In genomic region chr7:132580277-132580676, GRCh38 we compare ENCODE assay signal across 9 cellular contexts. TPM values are rescaled to one million over a fixed set of nuclear protein-coding genes. Genes with fewer than 3 reads are reported as not detected.
DNase-seq lines count a peak whose midpoint lies in the region; ATAC-seq lines count a peak whose summit lies in the region.
"Had no signal": no experiment of that assay in that cellular context is flagged by ENCODE, and none has a peak within 500 bp of the region (broad histone marks: within the 10 kb centered on the region; RNA-seq: fewer than 3 reads in every experiment).

No MANE protein-coding gene starts in this region.

- H3K36me3 Mint-ChIP-seq in activated T-cell treated with anti-CD3 and anti-CD28 coated beads, Interleukin-2, amount 50 U/mL, for 72 hours (ENCODE audit: insufficient read depth in 2 of 2) = peaks cover 0 to 2% of the 10 kb centered on the region in 2 donors
- no peaks in the 10 kb centered on the region for H3K36me3 Mint-ChIP-seq in activated T-cell treated with anti-CD3 and anti-CD28 coated beads, Interleukin-2, amount 50 U/mL, for 4 hours (ENCODE audit: insufficient read depth)
- H3K36me3 Mint-ChIP-seq in effector memory CD8-positive, alpha-beta T cell (ENCODE audit: insufficient read depth) = no peaks in the 10 kb centered on the region

- no peak overlapping the region for H3K27ac Mint-ChIP-seq in activated T-cell treated with anti-CD3 and anti-CD28 coated beads, Interleukin-2, amount 50 U/mL, for 72 hours
- H3K27ac Mint-ChIP-seq in effector memory CD8-positive, alpha-beta T cell = peak overlapping the region in 1 of 2 donors; percentile 45
- no peak overlapping the region for H3K27ac Mint-ChIP-seq in stimulated activated naive CD8-positive, alpha-beta T cell treated with anti-CD3 and anti-CD28 coated beads, Interleukin-15, amount 100 ng/mL, for 72 hours
- H3K27ac Mint-ChIP-seq: T-helper 2 cell treated with Interferon-gamma antibody and Interleukin-4, amounts not matched to agents 5 μg/mL and 100 μg/mL, for 36 hours had no signal

- peak in 1 of 2 donors; percentile 12 for DNase-seq in activated T-cell treated with anti-CD3 and anti-CD28 coated beads, Interleukin-2, amount 50 U/mL, for 72 hours
- DNase-seq in activated T-cell treated with anti-CD3 and anti-CD28 coated beads, Interleukin-2, amount 50 U/mL, for 4 hours = no peak
- DNase-seq in RKO (ENCODE audit: low spot score) = peak; percentile 17
- DNase-seq in effector memory CD8-positive, alpha-beta T cell = no peak
- DNase-seq in stimulated activated naive CD8-positive, alpha-beta T cell treated with anti-CD3 and anti-CD28 coated beads, Interleukin-15, amount 100 ng/mL, for 72 hours = peak in 1 of 2 donors; percentile 20
- DNase-seq in activated effector memory CD4-positive, alpha-beta T cell treated with anti-CD3 and anti-CD28 coated beads, Interleukin-2, amount 50 U/mL, for 16 hours = no peak
- DNase-seq in sciatic nerve (ENCODE audit: low spot score) = no peak
- no peak for DNase-seq in DMS153 (lab: John Stamatoyannopoulos, UW)

- peak; percentile 37 to 59 for ATAC-seq in activated T-cell treated with anti-CD3 and anti-CD28 coated beads, Interleukin-2, amount 50 U/mL, for 72 hours (replicated peaks in 1 of 2)
- no peak for ATAC-seq in activated T-cell treated with anti-CD3 and anti-CD28 coated beads, Interleukin-2, amount 50 U/mL, for 4 hours
- peak; percentile 19 for ATAC-seq in effector memory CD8-positive, alpha-beta T cell (replicated peaks)
- peak; percentile 56 for ATAC-seq in stimulated activated naive CD8-positive, alpha-beta T cell treated with anti-CD3 and anti-CD28 coated beads, Interleukin-15, amount 100 ng/mL, for 72 hours
- ATAC-seq in sciatic nerve = no peak

- intact Hi-C loops in sciatic nerve (cut with DNase I) = loop anchor here (5.0 to 10.0 kb wide), 2 partner anchors 255 to 633 kb away; no protein-coding TSS in a partner anchor

- peaks cover 2% of the 10 kb centered on the region for H3K4me1 Mint-ChIP-seq in activated T-cell treated with anti-CD3 and anti-CD28 coated beads, Interleukin-2, amount 50 U/mL, for 72 hours (ENCODE audit: low read depth)
- H3K4me1 Mint-ChIP-seq in activated T-cell treated with anti-CD3 and anti-CD28 coated beads, Interleukin-2, amount 50 U/mL, for 4 hours (ENCODE audit: low read depth) = peaks cover 9% of the 10 kb centered on the region
- H3K4me1 Mint-ChIP-seq in effector memory CD8-positive, alpha-beta T cell (ENCODE audit: low read depth in 2 of 2) = peaks cover 5 to 14% of the 10 kb centered on the region in 2 donors
- peaks cover 28% of the 10 kb centered on the region for H3K4me1 Mint-ChIP-seq in stimulated activated naive CD8-positive, alpha-beta T cell treated with anti-CD3 and anti-CD28 coated beads, Interleukin-15, amount 100 ng/mL, for 72 hours

- no peaks in the 10 kb centered on the region for H3K9me3 Mint-ChIP-seq in activated T-cell treated with anti-CD3 and anti-CD28 coated beads, Interleukin-2, amount 50 U/mL, for 72 hours
- no peaks in the 10 kb centered on the region for H3K9me3 Mint-ChIP-seq in activated T-cell treated with anti-CD3 and anti-CD28 coated beads, Interleukin-2, amount 50 U/mL, for 4 hours
- no peaks in the 10 kb centered on the region for H3K9me3 Mint-ChIP-seq in effector memory CD8-positive, alpha-beta T cell
- no peaks in the 10 kb centered on the region for H3K9me3 Mint-ChIP-seq in stimulated activated naive CD8-positive, alpha-beta T cell treated with anti-CD3 and anti-CD28 coated beads, Interleukin-15, amount 100 ng/mL, for 72 hours
- H3K9me3 Mint-ChIP-seq: T-helper 2 cell treated with Interferon-gamma antibody and Interleukin-4, amounts not matched to agents 5 μg/mL and 100 μg/mL, for 36 hours had no signal

- peaks cover 30% of the 10 kb centered on the region for H3K27me3 Mint-ChIP-seq in activated T-cell treated with anti-CD3 and anti-CD28 coated beads, Interleukin-2, amount 50 U/mL, for 72 hours (ENCODE audit: low read depth)
- H3K27me3 Mint-ChIP-seq in activated T-cell treated with anti-CD3 and anti-CD28 coated beads, Interleukin-2, amount 50 U/mL, for 4 hours (ENCODE audit: low read depth) = peaks cover 31% of the 10 kb centered on the region
- peaks cover 57 to 86% of the 10 kb centered on the region in 2 donors for H3K27me3 Mint-ChIP-seq in effector memory CD8-positive, alpha-beta T cell
- H3K27me3 Mint-ChIP-seq in stimulated activated naive CD8-positive, alpha-beta T cell treated with anti-CD3 and anti-CD28 coated beads, Interleukin-15, amount 100 ng/mL, for 72 hours = peaks cover 43% of the 10 kb centered on the region

- H3K4me3 Mint-ChIP-seq in activated T-cell treated with anti-CD3 and anti-CD28 coated beads, Interleukin-2, amount 50 U/mL, for 72 hours = no peak overlapping the region
- H3K4me3 Mint-ChIP-seq in activated T-cell treated with anti-CD3 and anti-CD28 coated beads, Interleukin-2, amount 50 U/mL, for 4 hours = no peak overlapping the region
- H3K4me3 Mint-ChIP-seq in effector memory CD8-positive, alpha-beta T cell = no peak overlapping the region
- H3K4me3 Mint-ChIP-seq in stimulated activated naive CD8-positive, alpha-beta T cell treated with anti-CD3 and anti-CD28 coated beads, Interleukin-15, amount 100 ng/mL, for 72 hours = no peak overlapping the region
- H3K4me3 Mint-ChIP-seq: T-helper 2 cell treated with Interferon-gamma antibody and Interleukin-4, amounts not matched to agents 5 μg/mL and 100 μg/mL, for 36 hours had no signal

RNA-seq across cellular contexts. Expression of gene PLXNA4, which starts 4.0 kb away (rescaled TPM):
- total RNA-seq in activated T-cell treated with anti-CD3 and anti-CD28 coated beads, Interleukin-2, amount 50 U/mL, for 72 hours = 1 to 10 TPM in 1 of 2 donors, under 1 TPM in 1; 0.99 to 1.1 TPM
- total RNA-seq in activated T-cell treated with anti-CD3 and anti-CD28 coated beads, Interleukin-2, amount 50 U/mL, for 4 hours = under 1 TPM; 0.08 to 0.38 (median 0.08) TPM
- 9.0 TPM for total RNA-seq in sciatic nerve

Comparison
In these comparisons a context has a peak if more than half of its experiments do, and no peak if none do; other contexts are left out.
1. ATAC-seq: peak in activated T-cell treated with anti-CD3 and anti-CD28 coated beads, Interleukin-2, amount 50 U/mL, for 72 hours (2 of 2), effector memory CD8-positive, alpha-beta T cell (single experiment) and stimulated activated naive CD8-positive, alpha-beta T cell treated with anti-CD3 and anti-CD28 coated beads, Interleukin-15, amount 100 ng/mL, for 72 hours (single experiment); none in activated T-cell treated with anti-CD3 and anti-CD28 coated beads, Interleukin-2, amount 50 U/mL, for 4 hours (0 of 2) and sciatic nerve (single experiment).